Comparison of ENCODE assay signal across 8 cellular contexts in the genomic region with DNA sequence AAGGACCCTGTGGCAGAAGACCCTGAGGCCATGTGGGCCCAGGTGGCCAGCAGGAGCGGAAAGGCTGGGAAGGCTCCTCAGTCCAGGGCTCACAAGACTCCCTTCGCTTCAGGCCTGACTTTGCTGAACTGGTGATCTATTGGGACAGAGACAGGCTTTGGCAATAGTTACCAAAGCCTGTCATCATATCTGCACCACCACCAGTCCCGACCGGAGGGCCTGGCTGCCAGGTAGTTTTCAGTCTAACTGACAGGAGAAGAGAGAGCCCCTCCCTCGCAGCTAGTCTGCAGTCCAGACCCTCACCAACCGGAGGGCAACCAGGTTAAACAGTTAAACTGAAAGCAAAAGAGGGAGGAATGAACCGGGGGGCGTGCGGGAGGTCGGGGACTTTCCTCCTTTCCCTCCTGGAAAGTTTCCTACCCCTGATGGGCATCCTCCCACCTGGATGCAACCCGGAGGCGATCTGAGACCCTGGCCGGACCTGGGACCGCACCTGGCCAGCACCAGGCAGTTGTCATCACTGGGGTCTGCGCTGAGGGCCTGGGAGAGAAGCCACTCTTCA. TPM values are rescaled to one million over a fixed set of nuclear protein-coding genes. Genes with fewer than 3 reads are reported as not detected.
DNase-seq lines count a peak whose midpoint lies in the region; ATAC-seq and TF ChIP-seq lines count a peak whose summit lies in the region.

No MANE protein-coding gene starts in this region.

- intact Hi-C loops in uterus (cut with DNase I; ENCODE audit: low total_unique reads), result no loop called here

- no peaks in the 10 kb centered on the region for H3K27me3 Mint-ChIP-seq in naive B cell

- no peaks in the 10 kb centered on the region for H3K9me3 Mint-ChIP-seq in naive B cell

- H3K4me3 Mint-ChIP-seq in naive B cell, result peak overlapping the region; percentile 89 to 95 (median 92)

- POLR2A ChIA-PET in AG04450 (lab: Yijun Ruan, JAX), result no interaction called here

- TF ChIP-seq POLR2A in GM18505 (IDR thresholded peaks at IDR 0.05; ENCODE audit: borderline replicate concordance, extremely low read depth, insufficient read depth, insufficient read length) (no peak), uterus (IDR thresholded peaks at IDR 0.05) (no peak)

- ATAC-seq in GM18505 (IDR thresholded peaks at IDR 0.05; ENCODE audit: unreplicated experiment), result peak; percentile 19
- no peak for ATAC-seq in naive B cell (ENCODE audit: low read depth in 2 of 2)

- CTCF ChIA-PET in AG04450 (lab: Charles Lee), result no interaction called here

- H3K9me3 ChIP-seq in AG04450 (ENCODE audit: control insufficient read depth, insufficient read depth, low read length) (no peaks in the 10 kb centered on the region), uterus (no peaks in the 10 kb centered on the region)

- H3K27ac ChIP-seq in AG04450 (ENCODE audit: low read depth, low read length) (peak overlapping the region; percentile 48), epithelial cell of prostate (peak overlapping the region; percentile 70), uterus (peak overlapping the region; percentile 88 to 92)

- DNase-seq in AG04450 (ENCODE audit: low read depth, low spot score) (no peak), epithelial cell of prostate (ENCODE audit: low read depth, low spot score) (no peak), naive B cell (peak; percentile 25), uterus (peak; percentile 30 to 37), NCI-H187 treated with DMSO at 0.1 percent for 48 hours (lab: John Stamatoyannopoulos, UW) (no peak)
- DNase-seq in Jurkat, Clone E6-1 (ENCODE audit: low read depth, low spot score), result no peak
- peak; percentile 52 to 57 for DNase-seq in activated CD4-positive, alpha-beta T cell treated with anti-CD3 and anti-CD28 coated beads, Interleukin-2, amount 50 U/mL, for 48 hours

- H3K4me1 ChIP-seq in uterus, result no peaks in the 10 kb centered on the region

- peaks cover 23 to 57% (median 43%) of the 10 kb centered on the region in 3 donors for H3K4me1 Mint-ChIP-seq in naive B cell

- no peak for TF ChIP-seq CTCF in AG04450 (IDR thresholded peaks at IDR 0.05; ENCODE audit: low read depth, low read length)
- no peak for TF ChIP-seq CTCF in uterus (IDR thresholded peaks at IDR 0.05)

- H3K27ac Mint-ChIP-seq in naive B cell, result peak overlapping the region; percentile 85 to 97 (median 94)

- H3K4me3 ChIP-seq in AG04450 (ENCODE audit: low read depth, low read length) (peak overlapping the region; percentile 90), uterus (peak overlapping the region; percentile 57 to 72)
- peak overlapping the region; percentile 77 for H3K4me3 ChIP-seq in Jurkat, Clone E6-1 (ENCODE audit: low read length)

- no peaks in the 10 kb centered on the region for H3K27me3 ChIP-seq in AG04450 (ENCODE audit: control insufficient read depth, insufficient read depth, low read length)
- no peaks in the 10 kb centered on the region for H3K27me3 ChIP-seq in uterus

- no peaks in the 10 kb centered on the region for H3K36me3 ChIP-seq in uterus

- no peaks in the 10 kb centered on the region for H3K36me3 Mint-ChIP-seq in naive B cell

RNA-seq across cellular contexts. Expression of a gene that starts 0.5 kb away (rescaled TPM):
- 26.2 and 34.8 TPM in 2 replicates for polyA plus RNA-seq in AG04450 (2011; rRNA removed)
- 11.7 and 16.9 TPM in 2 replicates for polyA minus RNA-seq in AG04450 (2011; rRNA and poly(A)+ RNA removed)
- 39.3 TPM for polyA plus RNA-seq in Jurkat, Clone E6-1 (2012; ENCODE audit: insufficient read depth, insufficient read length)
- 10 to 100 TPM; 23.5 to 32.7 (median 29.7) TPM for polyA plus RNA-seq in naive B cell (ENCODE audit: low read depth in 6 of 6)
- 10 to 100 TPM in 3 of 4 donors, 1 to 10 TPM in 1; 6.4 to 32.9 (median 16.5) TPM for total RNA-seq in uterus

RNA-seq across cellular contexts. Expression of a gene that starts 29.8 kb away (rescaled TPM):
- polyA plus RNA-seq in AG04450 (2011; rRNA removed) (15.0 and 19.7 TPM in 2 replicates), naive B cell (ENCODE audit: low read depth in 6 of 6) (10 to 100 TPM; 27.5 to 61.5 (median 39.0) TPM)
- polyA minus RNA-seq in AG04450 (2011; rRNA and poly(A)+ RNA removed), result 2.1 and 3.1 TPM in 2 replicates
- 15.2 TPM for polyA plus RNA-seq in Jurkat, Clone E6-1 (2012; ENCODE audit: insufficient read depth, insufficient read length)
- 10 to 100 TPM in 3 of 4 donors, under 1 TPM in 1; 0.59 to 25.9 (median 14.2) TPM for total RNA-seq in uterus

RNA-seq across cellular contexts. Expression of a gene that starts 29.9 kb away (rescaled TPM):
- 17.5 and 19.6 TPM in 2 replicates for polyA plus RNA-seq in AG04450 (2011; rRNA removed)
- polyA minus RNA-seq in AG04450 (2011; rRNA and poly(A)+ RNA removed), result 13.9 and 19.2 TPM in 2 replicates
- 17.3 TPM for polyA plus RNA-seq in Jurkat, Clone E6-1 (2012; ENCODE audit: insufficient read depth, insufficient read length)
- 10 to 100 TPM; 17.0 to 27.2 (median 24.1) TPM for polyA plus RNA-seq in naive B cell (ENCODE audit: low read depth in 6 of 6)
- total RNA-seq in uterus, result 10 to 100 TPM in 2 of 4 donors, 1 to 10 TPM in 1, under 1 TPM in 1; 0.51 to 22.3 (median 10.9) TPM

Comparison
In these comparisons a context has a peak if more than half of its experiments do, and no peak if none do; other contexts are left out.
1. DNase-seq: peak in activated CD4-positive, alpha-beta T cell treated with anti-CD3 and anti-CD28 coated beads, Interleukin-2, amount 50 U/mL, for 48 hours (2 of 2), naive B cell (single experiment) and uterus (2 of 2); none in AG04450 (single experiment), Jurkat, Clone E6-1 (single experiment), epithelial cell of prostate (single experiment) and NCI-H187 treated with DMSO at 0.1 percent for 48 hours (single experiment).
2. Peak in every context shown above with its lines, with median percentiles within 50 percentile points of each other: H3K27ac ChIP-seq and H3K4me3 ChIP-seq.